ENCODE assay signal across 9 cellular contexts in the genomic region with DNA sequence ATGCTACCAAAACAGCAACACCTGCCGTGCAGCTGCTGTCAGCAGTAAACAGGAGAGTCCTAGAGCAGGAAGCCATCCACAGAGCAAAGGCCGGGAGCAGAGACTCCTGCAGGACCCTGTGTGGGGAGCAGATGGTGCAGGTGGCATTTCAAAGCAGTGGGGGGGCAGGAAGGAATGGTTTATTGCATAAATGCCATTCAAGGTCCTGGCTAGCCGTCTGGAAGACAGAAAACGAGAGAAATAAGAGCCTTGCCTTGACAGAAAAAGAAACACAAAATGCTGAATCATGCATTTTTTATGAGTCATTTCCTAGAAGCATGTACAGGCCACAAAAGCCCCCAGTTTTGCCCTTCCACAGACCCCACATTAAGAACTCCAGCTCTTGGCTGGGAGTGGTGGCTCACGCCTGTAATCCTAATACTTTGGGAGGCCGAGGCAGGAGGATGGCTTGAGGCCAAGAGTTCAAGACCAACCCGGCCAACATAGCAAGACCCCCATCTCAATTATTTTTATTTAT. TPM values are rescaled to one million over a fixed set of nuclear protein-coding genes. Genes with fewer than 3 reads are reported as not detected.
A peak's percentile ranks its signal among the peaks of the same experiment; 100 is the strongest.
DNase-seq lines count a peak whose midpoint lies in the region; ATAC-seq and TF ChIP-seq lines count a peak whose summit lies in the region.
"Had no signal": no experiment of that assay in that cellular context is flagged by ENCODE, and none has a peak within 500 bp of the region (broad histone marks: within the 10 kb centered on the region; RNA-seq: fewer than 3 reads in every experiment).

No MANE protein-coding gene starts in this region.

- no peaks in the 10 kb centered on the region for H3K9me3 ChIP-seq in breast epithelium
- H3K9me3 ChIP-seq in thyroid gland, result no peaks in the 10 kb centered on the region
- H3K9me3 ChIP-seq in CD8-positive, alpha-beta T cell (ENCODE audit: low read length), result no peaks in the 10 kb centered on the region

- peak; percentile 81 for DNase-seq in MCF 10A (ENCODE audit: unreplicated experiment)
- DNase-seq in breast epithelium (ENCODE audit: low spot score in 2 of 2), result no peak
- peak; percentile 50 for DNase-seq in NCI-H774 (lab: John Stamatoyannopoulos, UW)
- no peak for DNase-seq in epithelial cell of prostate (ENCODE audit: low read depth, low spot score)
- peak in 1 of 2 donors; percentile 21 for DNase-seq in thyroid gland
- DNase-seq in CD8-positive, alpha-beta T cell, result no peak
- no peak for DNase-seq in omental fat pad (ENCODE audit: low spot score)

- 40 to 45% methylated on average over 7 of the region's 7 CpGs for WGBS in thyroid gland, 2 donors

- H3K27ac ChIP-seq in breast epithelium (no peak overlapping the region), epithelial cell of prostate (peak overlapping the region; percentile 60), thyroid gland (peak overlapping the region; percentile 25 to 70 (median 66))
- H3K27ac ChIP-seq in CD8-positive, alpha-beta T cell (ENCODE audit: low read depth, low read length), result no peak overlapping the region
- H3K27ac ChIP-seq: VCaP had no signal

- TF ChIP-seq POLR2A in breast epithelium (IDR thresholded peaks at IDR 0.05) (no peak), thyroid gland (IDR thresholded peaks at IDR 0.05) (no peak)

- no TSS peak for BruUV-seq in MCF 10A (replicated peaks; lab: Mats Ljungman, UMichigan)

- H3K36me3 Mint-ChIP-seq in MCF 10A (ENCODE audit: insufficient read depth, unreplicated experiment), result peaks cover 6% of the 10 kb centered on the region
- no peaks in the 10 kb centered on the region for H3K36me3 Mint-ChIP-seq in CD8-positive, alpha-beta T cell

- H3K36me3 ChIP-seq in breast epithelium, result no peaks in the 10 kb centered on the region
- no peaks in the 10 kb centered on the region for H3K36me3 ChIP-seq in thyroid gland
- no peaks in the 10 kb centered on the region for H3K36me3 ChIP-seq in CD8-positive, alpha-beta T cell (ENCODE audit: insufficient read depth, low read length)

- POLR2A ChIA-PET in MCF 10A (lab: Yijun Ruan, JAX), result interaction anchor here (1.1 to 2.1 kb wide), 5 partner anchors 14 to 226 kb away, joined by 3 to 9 read pairs (median 6); a partner anchor contains a TSS
- POLR2A ChIA-PET in CD8-positive, alpha-beta T cell (lab: Charles Lee), result no interaction called here

- H3K4me3 ChIP-seq in breast epithelium, result no peak overlapping the region
- H3K4me3 ChIP-seq in thyroid gland (replicated peaks in 1 of 3), result no peak overlapping the region
- no peak overlapping the region for H3K4me3 ChIP-seq in CD8-positive, alpha-beta T cell (ENCODE audit: low read depth, low read length)

- CTCF ChIA-PET in MCF 10A (lab: Yijun Ruan, JAX), result interaction anchor here (0.6 to 3.2 kb wide), 4 partner anchors 11 to 218 kb away, joined by 3 to 11 read pairs (median 4); a partner anchor contains a TSS
- CTCF ChIA-PET in CD8-positive, alpha-beta T cell (lab: Charles Lee), result interaction anchor here (0.8 kb wide), 1 partner anchor 10 kb away, joined by 3 read pairs; no protein-coding TSS in a partner anchor

- H3K27ac Mint-ChIP-seq in MCF 10A (ENCODE audit: low read depth, unreplicated experiment), result peak overlapping the region; percentile 11
- H3K27ac Mint-ChIP-seq in CD8-positive, alpha-beta T cell, result no peak overlapping the region

- no peaks in the 10 kb centered on the region for H3K27me3 Mint-ChIP-seq in MCF 10A (ENCODE audit: insufficient read depth, unreplicated experiment)
- peaks cover 19% of the 10 kb centered on the region for H3K27me3 Mint-ChIP-seq in CD8-positive, alpha-beta T cell (ENCODE audit: low read depth)

- no peaks in the 10 kb centered on the region for H3K9me3 Mint-ChIP-seq in MCF 10A (ENCODE audit: unreplicated experiment)
- no peaks in the 10 kb centered on the region for H3K9me3 Mint-ChIP-seq in CD8-positive, alpha-beta T cell

- no peak for ATAC-seq in CD8-positive, alpha-beta T cell
- ATAC-seq in omental fat pad (ENCODE audit: low FRiP score), result no peak
- no peak for ATAC-seq in HG02870 (IDR thresholded peaks at IDR 0.05; ENCODE audit: unreplicated experiment)

- H3K27me3 ChIP-seq in breast epithelium (no peaks in the 10 kb centered on the region), thyroid gland (no peaks in the 10 kb centered on the region)
- H3K27me3 ChIP-seq in CD8-positive, alpha-beta T cell (ENCODE audit: insufficient read depth, low read length), result peaks cover under 1% of the 10 kb centered on the region

- intact Hi-C loops in MCF 10A (cut with micrococcal nuclease), result no loop called here
- intact Hi-C loops in breast epithelium (cut with DNase I; ENCODE audit: low total_unique reads), result no loop called here
- intact Hi-C loops in thyroid gland (cut with DNase I), result no loop called here
- intact Hi-C loops in CD8-positive, alpha-beta T cell (cut with DNase I, micrococcal nuclease), result no loop called here

- no peak overlapping the region for H3K4me3 Mint-ChIP-seq in MCF 10A (ENCODE audit: unreplicated experiment)
- no peak overlapping the region for H3K4me3 Mint-ChIP-seq in CD8-positive, alpha-beta T cell

- H3K4me1 ChIP-seq in breast epithelium (no peaks in the 10 kb centered on the region), thyroid gland (peaks cover 17 to 23% of the 10 kb centered on the region in 2 donors)
- H3K4me1 ChIP-seq in CD8-positive, alpha-beta T cell (ENCODE audit: insufficient read depth, low read length), result peaks cover 3% of the 10 kb centered on the region

- peaks cover 23% of the 10 kb centered on the region for H3K4me1 Mint-ChIP-seq in MCF 10A (ENCODE audit: insufficient read depth, unreplicated experiment)
- H3K4me1 Mint-ChIP-seq in CD8-positive, alpha-beta T cell (ENCODE audit: low read depth), result peaks cover 2% of the 10 kb centered on the region

- TF ChIP-seq CTCF in MCF 10A (IDR thresholded peaks at IDR 0.05; ENCODE audit: unreplicated experiment), result no peak
- TF ChIP-seq CTCF in breast epithelium (IDR thresholded peaks at IDR 0.05), result no peak
- no peak for TF ChIP-seq CTCF in thyroid gland (IDR thresholded peaks at IDR 0.05)
- no peak for TF ChIP-seq CTCF in CD8-positive, alpha-beta T cell (IDR thresholded peaks at IDR 0.05)
- no peak for TF ChIP-seq CTCF in omental fat pad (IDR thresholded peaks at IDR 0.05)

RNA-seq across cellular contexts. Expression of a gene that starts 5.4 kb away (rescaled TPM):
- 0.21 and 0.29 TPM in 2 replicates for total RNA-seq in MCF 10A (2022)
- under 1 TPM in 1 of 3 donors, not detected in 2; 0.15 TPM for total RNA-seq in breast epithelium
- total RNA-seq in thyroid gland, result 1 to 10 TPM in 3 of 4 donors, under 1 TPM in 1; 0.50 to 8.9 (median 3.9) TPM
- total RNA-seq in CD8-positive, alpha-beta T cell, result under 1 TPM; 0.14 to 0.28 TPM
- total RNA-seq in omental fat pad, result under 1 TPM in 1 of 4 donors, not detected in 3; 0.24 TPM

RNA-seq across cellular contexts. Expression of a gene that starts 17.1 kb away (rescaled TPM):
- total RNA-seq in MCF 10A (2022) (57.5 and 71.6 TPM in 2 replicates), breast epithelium (10 to 100 TPM; 24.2 to 31.1 (median 29.3) TPM), thyroid gland (10 to 100 TPM; 38.2 to 69.7 (median 48.3) TPM), omental fat pad (10 to 100 TPM; 26.2 to 42.5 (median 35.9) TPM)
- total RNA-seq in CD8-positive, alpha-beta T cell, result 10 to 100 TPM; 23.8 to 25.5 TPM

RNA-seq across cellular contexts. Expression of a gene that starts 27.4 kb away (rescaled TPM):
- total RNA-seq in MCF 10A (2022) (40.5 and 52.4 TPM in 2 replicates), breast epithelium (10 to 100 TPM; 16.0 to 25.6 (median 24.5) TPM), thyroid gland (10 to 100 TPM; 18.9 to 32.6 (median 26.3) TPM), omental fat pad (10 to 100 TPM in 3 of 4 donors, 1 to 10 TPM in 1; 9.4 to 30.1 (median 23.2) TPM)
- total RNA-seq in CD8-positive, alpha-beta T cell, result 10 to 100 TPM; 13.7 to 17.8 TPM

RNA-seq across cellular contexts. Expression of a gene that starts 40.6 kb away (rescaled TPM):
- total RNA-seq in MCF 10A (2022), result 17.3 and 19.6 TPM in 2 replicates
- total RNA-seq in breast epithelium, result 10 to 100 TPM in 2 of 3 donors, 1 to 10 TPM in 1; 8.6 to 11.8 (median 11.8) TPM
- 10 to 100 TPM; 18.3 to 33.0 (median 23.3) TPM for total RNA-seq in thyroid gland
- under 1 TPM; 0.73 to 0.75 TPM for total RNA-seq in CD8-positive, alpha-beta T cell
- total RNA-seq in omental fat pad, result 10 to 100 TPM in 1 of 4 donors, 1 to 10 TPM in 3; 4.3 to 13.4 (median 7.8) TPM

RNA-seq across cellular contexts. Expression of a gene that starts 53.2 kb away (rescaled TPM):
- total RNA-seq in MCF 10A (2022) (77.4 and 86.2 TPM in 2 replicates), breast epithelium (10 to 100 TPM; 24.3 to 50.8 (median 31.3) TPM), thyroid gland (10 to 100 TPM; 32.4 to 56.8 (median 38.7) TPM), omental fat pad (10 to 100 TPM; 17.3 to 35.2 (median 27.1) TPM)
- total RNA-seq in CD8-positive, alpha-beta T cell, result 10 to 100 TPM; 52.6 to 54.2 TPM

Comparison
In these comparisons a context has a peak if more than half of its experiments do, and no peak if none do; other contexts are left out.
1. DNase-seq: peak in MCF 10A (single experiment) and NCI-H774 (single experiment); none in breast epithelium (0 of 2), epithelial cell of prostate (single experiment), CD8-positive, alpha-beta T cell (0 of 7) and omental fat pad (single experiment).
2. H3K27ac ChIP-seq: peak in epithelial cell of prostate (single experiment) and thyroid gland (3 of 3); none in breast epithelium (0 of 2) and CD8-positive, alpha-beta T cell (single experiment).